In the genomic region with DNA sequence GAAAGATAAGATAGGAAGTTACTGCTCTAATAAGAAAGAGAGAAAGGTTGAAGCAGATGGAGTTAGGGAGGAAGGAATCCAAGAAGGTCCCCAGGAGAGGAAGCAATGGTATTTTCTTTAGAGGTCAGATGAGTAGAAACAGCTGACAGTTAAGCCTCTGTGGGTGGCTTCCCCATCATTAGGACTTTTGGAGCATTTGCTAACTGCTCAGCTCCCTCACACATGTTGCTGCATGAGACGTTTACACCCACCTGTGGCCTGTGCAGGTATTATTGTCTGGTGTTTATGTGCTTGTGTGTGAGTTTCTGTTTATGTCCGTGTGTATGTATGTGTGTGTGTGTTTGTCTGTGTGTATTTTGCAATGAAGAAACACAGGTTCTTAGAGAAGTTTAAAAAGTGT, we compare ENCODE assay signal across 20 cellular contexts.
"Had no signal": no experiment of that assay in that cellular context is flagged by ENCODE, and none has a peak within 500 bp of the region (broad histone marks: within the 10 kb centered on the region; RNA-seq: fewer than 3 reads in every experiment).

No MANE protein-coding gene starts in this region.

- H3K4me3 ChIP-seq: coronary artery, hepatocyte, psoas muscle, smooth muscle cell, tibial artery, upper lobe of left lung, uterus had no signal

- DNase-seq: effector CD4-positive, alpha-beta T cell; endodermal cell; erythroblast; foreskin melanocyte; head of caudate nucleus; kidney; left cardiac atrium; mesendoderm; naive thymus-derived CD4-positive, alpha-beta T cell; nephron progenitor cell; psoas muscle; retina; stimulated activated CD4-positive, alpha-beta T cell treated with anti-CD3 and anti-CD28 coated beads, Interleukin-2, amount 100 ng/mL, for 48 hours; stimulated activated CD8-positive, alpha-beta memory T cell treated with anti-CD3 and anti-CD28 coated beads, Interleukin-4, amount 100 ng/mL, for 48 hours; tibial artery; upper lobe of left lung; uterus had no signal

- H3K36me3 ChIP-seq: tibial artery, upper lobe of left lung, uterus had no signal

- H3K27me3 ChIP-seq: hepatocyte, tibial artery, upper lobe of left lung, uterus had no signal

- H3K27ac ChIP-seq: coronary artery, hepatocyte, psoas muscle, tibial artery, upper lobe of left lung, uterus had no signal

- H3K4me1 ChIP-seq: psoas muscle, tibial artery, upper lobe of left lung, uterus had no signal

- H3K9me3 ChIP-seq: psoas muscle, upper lobe of left lung, uterus had no signal
